Comparison of ENCODE assay signal across 8 cellular contexts in genomic region chr17:64985579-64985904, GRCh38.
DNase-seq lines count a peak whose midpoint lies in the region; ATAC-seq and TF ChIP-seq lines count a peak whose summit lies in the region.
"Not testable (repeated sequence)": the region's sequence is repeated elsewhere in the genome, so short reads cannot be mapped to it uniquely, and the experiment has no call there.

No MANE protein-coding gene starts in this region.

- H3K9me3 ChIP-seq in BLaER1; IMR-90 (ENCODE audit: control insufficient read depth, insufficient read depth, low read length); SU-DHL-6 (ENCODE audit: insufficient read depth, low read length); colonic mucosa; left lung; neuronal stem cell (replicated peaks in 1 of 2; ENCODE audit: control insufficient read depth in 2 of 2, insufficient read depth in 1 of 2, low read depth in 1 of 2, low read length in 2 of 2); stomach smooth muscle (ENCODE audit: control insufficient read depth in 2 of 2, low read length in 2 of 2): not testable (repeated sequence)

- H3K36me3 ChIP-seq in BLaER1; IMR-90 (ENCODE audit: control insufficient read depth, insufficient read depth, low read length); SU-DHL-6 (ENCODE audit: low read length); colonic mucosa; left lung; neuronal stem cell (replicated peaks in 1 of 2; ENCODE audit: control insufficient read depth in 2 of 2, insufficient read depth in 2 of 2, low read length in 2 of 2); stomach smooth muscle (ENCODE audit: control insufficient read depth in 2 of 2, insufficient read depth in 2 of 2, low read length in 2 of 2): not testable (repeated sequence)

- intact Hi-C loops in IMR-90 (cut with micrococcal nuclease); left lung (cut with DNase I): not testable (repeated sequence)
- intact Hi-C loops in activated T-helper 2 cell treated with anti-CD3 and anti-CD28 coated beads, Interferon-gamma antibody, Interleukin-2, Interleukin-4, amounts not matched to agents 10 μg/mL and 5 μg/mL and 100 μg/mL, durations not matched to agents 14 hours and 24 hours and 36 hours (cut with micrococcal nuclease), result loop anchor here (1.0 to 2.0 kb wide), 4 partner anchors 10 to 71 kb away; partner anchors contain the start of gene GNA13
- intact Hi-C loops in colonic mucosa (cut with DNase I), result loop anchor here (10.0 kb wide), 1 partner anchor 119 kb away; no protein-coding TSS in a partner anchor

- ATAC-seq in IMR-90 (ENCODE audit: low read depth), result 0 out of 2 replicates have a peak, but pooled peaks have one; percentile 9
- not testable (repeated sequence) for ATAC-seq in left lung

- peak overlapping the region; percentile 94 for H3K27ac ChIP-seq in BLaER1
- not testable (repeated sequence) for H3K27ac ChIP-seq in IMR-90 (ENCODE audit: insufficient read depth, low read length); neuronal stem cell (replicated peaks; ENCODE audit: low read length)
- peak overlapping the region; percentile 99 for H3K27ac ChIP-seq in SU-DHL-6 (ENCODE audit: low read depth, low read length)
- peak overlapping the region; percentile 77 for H3K27ac ChIP-seq in colonic mucosa
- H3K27ac ChIP-seq in left lung, result peak overlapping the region; percentile 90 to 99
- H3K27ac ChIP-seq in stomach smooth muscle (ENCODE audit: low read length), result peak overlapping the region; percentile 58

- not testable (repeated sequence) for H3K4ac ChIP-seq in IMR-90 (ENCODE audit: low read depth, low read length); neuronal stem cell (ENCODE audit: low read length)

- H4K20me1 ChIP-seq in BLaER1; IMR-90 (ENCODE audit: insufficient read depth, low read length); SU-DHL-6 (ENCODE audit: low read depth, low read length): not testable (repeated sequence)

- not testable (repeated sequence) for H3K23ac ChIP-seq in IMR-90 (ENCODE audit: low read depth, low read length); neuronal stem cell (ENCODE audit: low read depth, low read length, poor library complexity)

- not testable (repeated sequence) for H2AFZ ChIP-seq in IMR-90 (replicated peaks; ENCODE audit: low read length, poor library complexity); SU-DHL-6 (ENCODE audit: low read depth, low read length, severe bottlenecking)
- peak overlapping the region; percentile 73 for H2AFZ ChIP-seq in neuronal stem cell (ENCODE audit: low read length)

- H3K4me2 ChIP-seq in BLaER1 (peak overlapping the region; percentile 95), SU-DHL-6 (ENCODE audit: low read depth, low read length, poor library complexity, severe bottlenecking) (peak overlapping the region; percentile 72)
- not testable (repeated sequence) for H3K4me2 ChIP-seq in IMR-90 (ENCODE audit: low read depth, low read length); neuronal stem cell (ENCODE audit: insufficient read depth, low read length, poor library complexity, severe bottlenecking)

- not testable (repeated sequence) for H3K79me1 ChIP-seq in IMR-90 (ENCODE audit: low read depth in 1 of 2, low read length in 2 of 2); neuronal stem cell (ENCODE audit: low read depth, low read length)

- not testable (repeated sequence) for H2AK5ac ChIP-seq in IMR-90 (ENCODE audit: low read depth, low read length); neuronal stem cell (ENCODE audit: low read depth, low read length)

- dilution Hi-C loops in IMR-90 (cut with HindIII; ENCODE audit: low sequenced_read_pairs, unreplicated experiment), result not testable (repeated sequence)

- not testable (repeated sequence) for H3K18ac ChIP-seq in IMR-90 (ENCODE audit: low read depth, low read length); neuronal stem cell (ENCODE audit: low read length)

- TF ChIP-seq RAD21 in IMR-90 (IDR thresholded peaks at IDR 0.05; ENCODE audit: low read length), result not testable (repeated sequence)

- peak overlapping the region; percentile 79 for H3K4me3 Mint-ChIP-seq in activated T-helper 2 cell treated with anti-CD3 and anti-CD28 coated beads, Interferon-gamma antibody, Interleukin-2, Interleukin-4, amounts not matched to agents 10 μg/mL and 5 μg/mL and 100 μg/mL, durations not matched to agents 14 hours and 24 hours and 36 hours (ENCODE audit: low read depth)

- H3K4me1 ChIP-seq in BLaER1, result peaks cover 77% of the 10 kb centered on the region
- H3K4me1 ChIP-seq in IMR-90 (ENCODE audit: control insufficient read depth, insufficient read depth, low read length); colonic mucosa; neuronal stem cell (ENCODE audit: control insufficient read depth in 2 of 2, insufficient read depth in 1 of 2, low read depth in 1 of 2, low read length in 2 of 2): not testable (repeated sequence)
- peaks cover 9 to 42% of the 10 kb centered on the region in 2 donors for H3K4me1 ChIP-seq in left lung
- peaks cover 30% of the 10 kb centered on the region for H3K4me1 ChIP-seq in stomach smooth muscle (ENCODE audit: control insufficient read depth, insufficient read depth, low read length)

- not testable (repeated sequence) for H3K9me3 Mint-ChIP-seq in activated T-helper 2 cell treated with anti-CD3 and anti-CD28 coated beads, Interferon-gamma antibody, Interleukin-2, Interleukin-4, amounts not matched to agents 10 μg/mL and 5 μg/mL and 100 μg/mL, durations not matched to agents 14 hours and 24 hours and 36 hours

- H3F3A ChIP-seq in SU-DHL-6 (ENCODE audit: insufficient read depth), result peaks cover 74% of the 10 kb centered on the region

- H3K79me2 ChIP-seq in SU-DHL-6 (ENCODE audit: insufficient read depth, low read length), result not testable (repeated sequence)

- not testable (repeated sequence) for H3K56ac ChIP-seq in IMR-90 (ENCODE audit: extremely low read depth, insufficient read depth, low read length)

- not testable (repeated sequence) for H2BK15ac ChIP-seq in IMR-90 (ENCODE audit: low read depth, low read length); neuronal stem cell (ENCODE audit: low read length)

- not testable (repeated sequence) for TF ChIP-seq CTCF in IMR-90 (conservative IDR thresholded peaks at IDR 0.05; ENCODE audit: low read depth, low read length); SU-DHL-6 (IDR thresholded peaks at IDR 0.05; ENCODE audit: insufficient read depth, low read length, poor library complexity, severe bottlenecking); colonic mucosa (IDR thresholded peaks at IDR 0.05); left lung (IDR thresholded peaks at IDR 0.05)

- not testable (repeated sequence) for H3K27me3 ChIP-seq in BLaER1; IMR-90 (ENCODE audit: control insufficient read depth, insufficient read depth, low read length); SU-DHL-6 (ENCODE audit: low read length); colonic mucosa; left lung; neuronal stem cell (ENCODE audit: control insufficient read depth in 3 of 3, insufficient read depth in 3 of 3, low read depth in 1 of 3, low read length in 3 of 3); stomach smooth muscle (ENCODE audit: control insufficient read depth in 1 of 2, insufficient read depth in 2 of 2, low read length in 2 of 2)

- CTCF ChIA-PET in IMR-90 (lab: Yijun Ruan, JAX), result not testable (repeated sequence)

- not testable (repeated sequence) for H2BK12ac ChIP-seq in neuronal stem cell (ENCODE audit: low read length)

- DNase-seq in IMR-90; activated T-helper 2 cell treated with anti-CD3 and anti-CD28 coated beads, Interferon-gamma antibody, Interleukin-2, Interleukin-4, amounts not matched to agents 10 μg/mL and 5 μg/mL and 100 μg/mL, durations not matched to agents 14 hours and 24 hours and 36 hours (ENCODE audit: low spot score); colonic mucosa; left lung; neuronal stem cell (ENCODE audit: low spot score): not testable (repeated sequence)

- not testable (repeated sequence) for H4K91ac ChIP-seq in IMR-90 (ENCODE audit: insufficient read depth, low read depth, low read length); neuronal stem cell (ENCODE audit: low read depth, low read length, poor library complexity)

- H3K27ac Mint-ChIP-seq in activated T-helper 2 cell treated with anti-CD3 and anti-CD28 coated beads, Interferon-gamma antibody, Interleukin-2, Interleukin-4, amounts not matched to agents 10 μg/mL and 5 μg/mL and 100 μg/mL, durations not matched to agents 14 hours and 24 hours and 36 hours, result peak overlapping the region; percentile 99

- not testable (repeated sequence) for H2BK20ac ChIP-seq in IMR-90 (ENCODE audit: low read depth, low read length)

- H3K9me1 ChIP-seq in IMR-90 (ENCODE audit: insufficient read depth, low read length), result not testable (repeated sequence)

- H3K4me1 Mint-ChIP-seq in activated T-helper 2 cell treated with anti-CD3 and anti-CD28 coated beads, Interferon-gamma antibody, Interleukin-2, Interleukin-4, amounts not matched to agents 10 μg/mL and 5 μg/mL and 100 μg/mL, durations not matched to agents 14 hours and 24 hours and 36 hours (ENCODE audit: low read depth), result peaks cover 47% of the 10 kb centered on the region

- peaks cover 17% of the 10 kb centered on the region for H3K36me3 Mint-ChIP-seq in activated T-helper 2 cell treated with anti-CD3 and anti-CD28 coated beads, Interferon-gamma antibody, Interleukin-2, Interleukin-4, amounts not matched to agents 10 μg/mL and 5 μg/mL and 100 μg/mL, durations not matched to agents 14 hours and 24 hours and 36 hours (ENCODE audit: low read depth)

- not testable (repeated sequence) for H2BK5ac ChIP-seq in IMR-90 (ENCODE audit: low read depth, low read length, poor library complexity, severe bottlenecking); neuronal stem cell (ENCODE audit: low read length)

- H3K14ac ChIP-seq in IMR-90 (replicated peaks; ENCODE audit: low read depth, low read length); neuronal stem cell (ENCODE audit: low read length): not testable (repeated sequence)

- in situ Hi-C loops in IMR-90 (cut with MboI; ENCODE audit: low sequenced_read_pairs), result not testable (repeated sequence)

- not testable (repeated sequence) for H4K5ac ChIP-seq in IMR-90 (ENCODE audit: low read depth, low read length)

- not testable (repeated sequence) for H3K9me2 ChIP-seq in SU-DHL-6 (replicated peaks; ENCODE audit: insufficient read depth, low read length)

- not testable (repeated sequence) for H4K8ac ChIP-seq in IMR-90 (ENCODE audit: low read depth in 2 of 2, low read length in 2 of 2); neuronal stem cell (ENCODE audit: low read depth, low read length)

- H3K9ac ChIP-seq in BLaER1 (peak overlapping the region; percentile 82), SU-DHL-6 (ENCODE audit: low read length) (peak overlapping the region; percentile 69), colonic mucosa (ENCODE audit: low read depth in 2 of 2, low read length in 2 of 2) (peak overlapping the region in 1 of 2 donors; percentile 35)
- H3K9ac ChIP-seq in IMR-90 (ENCODE audit: low read depth, low read length); neuronal stem cell (ENCODE audit: low read depth, low read length, poor library complexity); stomach smooth muscle (ENCODE audit: low read length in 2 of 2): not testable (repeated sequence)

- H2AK9ac ChIP-seq in IMR-90 (replicated peaks; ENCODE audit: low read depth, low read length, poor library complexity), result not testable (repeated sequence)

- H2BK120ac ChIP-seq in IMR-90 (ENCODE audit: low read depth, low read length); neuronal stem cell (ENCODE audit: low read depth, low read length): not testable (repeated sequence)

- POLR2A ChIA-PET in IMR-90 (lab: Charles Lee; ENCODE audit: unreplicated experiment), result not testable (repeated sequence)

- peak overlapping the region; percentile 61; the same call in 1 of the 2 replicates for H3K4me3 ChIP-seq in BLaER1
- not testable (repeated sequence) for H3K4me3 ChIP-seq in IMR-90 (ENCODE audit: insufficient read depth, low read depth, low read length); SU-DHL-6 (ENCODE audit: insufficient read depth, low read length, poor library complexity, severe bottlenecking); colonic mucosa; neuronal stem cell (ENCODE audit: low read length in 2 of 2); stomach smooth muscle (ENCODE audit: low read length in 2 of 2)
- peak overlapping the region in 1 of 2 donors; percentile 4 for H3K4me3 ChIP-seq in left lung

- no CpG with 5 or more reads among the region's 3 CpGs for WGBS in IMR-90 (ENCODE audit: extremely low coverage in 2 of 2, insufficient read length in 1 of 2), 2 experiments
- WGBS in neuronal stem cell (ENCODE audit: extremely low coverage in 2 of 2, insufficient read length in 2 of 2, insufficient replicate concordance in 1 of 2), 2 donors, result no CpG with 5 or more reads among the region's 3 CpGs

- H3K27me3 Mint-ChIP-seq in activated T-helper 2 cell treated with anti-CD3 and anti-CD28 coated beads, Interferon-gamma antibody, Interleukin-2, Interleukin-4, amounts not matched to agents 10 μg/mL and 5 μg/mL and 100 μg/mL, durations not matched to agents 14 hours and 24 hours and 36 hours (ENCODE audit: low read depth), result not testable (repeated sequence)

- BruUV-seq in IMR-90 (replicated peaks; lab: Mats Ljungman, UMichigan), result not testable (repeated sequence)

- not testable (repeated sequence) for TF ChIP-seq POLR2A in IMR-90 (IDR thresholded peaks at IDR 0.05; ENCODE audit: low read depth, low read length)
